14 cellular contexts compared by ENCODE assay signal in genomic region chr7:42991913-42992576, GRCh38. TPM values are rescaled to one million over a fixed set of nuclear protein-coding genes. Genes with fewer than 3 reads are reported as not detected.
DNase-seq lines count a peak whose midpoint lies in the region; ATAC-seq lines count a peak whose summit lies in the region.
"Had no signal": no experiment of that assay in that cellular context is flagged by ENCODE, and none has a peak within 500 bp of the region (broad histone marks: within the 10 kb centered on the region; RNA-seq: fewer than 3 reads in every experiment).

No MANE protein-coding gene starts in this region.

- H3K9me2 ChIP-seq in GM23248 (ENCODE audit: insufficient read depth) = no peaks in the 10 kb centered on the region

- DNase-seq in H7 (peak; percentile 35), SK-N-DZ (ENCODE audit: low spot score) (peak; percentile 31), iPS-NIHi11 (ENCODE audit: low spot score) (peak; percentile 22), NCI-H1417 (lab: John Stamatoyannopoulos, UW) (no peak), midbrain (lab: John Stamatoyannopoulos, UW) (no peak), GM23248 (no peak)
- DNase-seq: CD8-positive, alpha-beta T cell; HFFc6; NCI-H1092 treated with DMSO at 0.1 percent for 48 hours; NCI-H1694; PC-9 had no signal

- H4K20me1 ChIP-seq in GM23248 (ENCODE audit: insufficient read depth) = no peaks in the 10 kb centered on the region

- H3K27ac Mint-ChIP-seq in stimulated activated memory B cell treated with anti-CD40 and anti-IgM and Interleukin-4, amounts not matched to agents 10 μg/mL and 1 μg/mL and 100 μg/mL, for 72 hours = no peak overlapping the region
- H3K27ac Mint-ChIP-seq: B cell; CD8-positive, alpha-beta T cell; HFFc6 had no signal

- H3K4me1 Mint-ChIP-seq in stimulated activated memory B cell treated with anti-CD40 and anti-IgM and Interleukin-4, amounts not matched to agents 10 μg/mL and 1 μg/mL and 100 μg/mL, for 72 hours = no peaks in the 10 kb centered on the region
- H3K4me1 Mint-ChIP-seq: B cell had no signal

- no peaks in the 10 kb centered on the region for H3K79me2 ChIP-seq in GM23248 (ENCODE audit: insufficient read depth)

- H3K36me3 Mint-ChIP-seq in stimulated activated memory B cell treated with anti-CD40 and anti-IgM and Interleukin-4, amounts not matched to agents 10 μg/mL and 1 μg/mL and 100 μg/mL, for 72 hours = no peaks in the 10 kb centered on the region
- H3K36me3 Mint-ChIP-seq: CD8-positive, alpha-beta T cell had no signal

- H3K4me1 ChIP-seq in GM23248 (ENCODE audit: insufficient read depth) = no peaks in the 10 kb centered on the region

- H3K36me3 ChIP-seq in H7 (replicated peaks; ENCODE audit: control insufficient read depth, insufficient read depth, low read length) (no peaks in the 10 kb centered on the region), GM23248 (ENCODE audit: low read depth) (no peaks in the 10 kb centered on the region)

- H3K9me3 ChIP-seq in GM23248 (ENCODE audit: low read depth) = no peaks in the 10 kb centered on the region

- H3F3A ChIP-seq in GM23248 (ENCODE audit: insufficient read depth) = no peaks in the 10 kb centered on the region

- H2AFZ ChIP-seq in GM23248 = no peak overlapping the region
- H2AFZ ChIP-seq: PC-9 had no signal

- in situ Hi-C loops in GM23248 (cut with MboI) = no loop called here

- no peak overlapping the region for H3K27ac ChIP-seq in GM23248
- H3K27ac ChIP-seq: KMS-11, PC-9 had no signal

- H3K9ac ChIP-seq in GM23248 = no peak overlapping the region
- H3K9ac ChIP-seq: KMS-11 had no signal

- H3K4me3 ChIP-seq in H7 (ENCODE audit: insufficient read depth, low read depth, low read length) (no peak overlapping the region), GM23248 (no peak overlapping the region)
- H3K4me3 ChIP-seq: PC-9 had no signal

- H3K27me3 ChIP-seq in H7 (ENCODE audit: control insufficient read depth, insufficient read depth, low read length) = no peaks in the 10 kb centered on the region
- H3K27me3 ChIP-seq in GM23248 (replicated peaks; ENCODE audit: insufficient read depth) = no peaks in the 10 kb centered on the region

- H3K9me3 Mint-ChIP-seq in stimulated activated memory B cell treated with anti-CD40 and anti-IgM and Interleukin-4, amounts not matched to agents 10 μg/mL and 1 μg/mL and 100 μg/mL, for 72 hours = no peaks in the 10 kb centered on the region
- H3K9me3 Mint-ChIP-seq: CD8-positive, alpha-beta T cell; HFFc6 had no signal

- no peak overlapping the region for H3K4me3 Mint-ChIP-seq in stimulated activated memory B cell treated with anti-CD40 and anti-IgM and Interleukin-4, amounts not matched to agents 10 μg/mL and 1 μg/mL and 100 μg/mL, for 72 hours
- H3K4me3 Mint-ChIP-seq: B cell; CD8-positive, alpha-beta T cell; HFFc6 had no signal

- H3K27me3 Mint-ChIP-seq in stimulated activated memory B cell treated with anti-CD40 and anti-IgM and Interleukin-4, amounts not matched to agents 10 μg/mL and 1 μg/mL and 100 μg/mL, for 72 hours = peaks cover 29% of the 10 kb centered on the region

- no peak overlapping the region for H3K4me2 ChIP-seq in GM23248 (ENCODE audit: unreplicated experiment)
- H3K4me2 ChIP-seq: KMS-11, PC-9 had no signal

- WGBS in GM23248 (ENCODE audit: low coverage in 1 of 2, low lambda C conversion rate in 2 of 2, missing lambda C conversion rate in 2 of 2), 2 experiments = 77 to 79% methylated on average over 13 of the region's 13 CpGs

- ATAC-seq in stimulated activated memory B cell treated with anti-CD40 and anti-IgM and Interleukin-4, amounts not matched to agents 10 μg/mL and 1 μg/mL and 100 μg/mL, for 72 hours = peak; percentile 26
- ATAC-seq: CD8-positive, alpha-beta T cell had no signal

RNA-seq across cellular contexts. Expression of gene MRPL32, which starts 59.9 kb away (rescaled TPM):
- total RNA-seq in H7 (2014; rRNA removed; shearing (Covaris generic)) = 89.8 and 95.0 TPM in 2 replicates
- polyA plus RNA-seq in SK-N-DZ (2014; cell fraction: cytosol; rRNA removed) = 100 and 142 TPM in 2 replicates
- 260 and 279 TPM in 2 replicates for polyA plus RNA-seq in SK-N-DZ (2014; cell fraction: nucleus; rRNA removed)
- 43.4 and 45.3 TPM in 2 replicates for total RNA-seq in GM23248 (2014; rRNA removed; shearing (Covaris generic))
- polyA plus RNA-seq in GM23248 (2016; fragmentation: Nextera tagmentation; extraction: Ambion mirVana) = 72.5 and 76.3 TPM in 2 replicates

Comparison
In these comparisons a context has a peak if more than half of its experiments do, and no peak if none do; other contexts are left out.
1. DNase-seq: peak in H7 (single experiment), SK-N-DZ (single experiment) and iPS-NIHi11 (single experiment); none in NCI-H1417 (0 of 3), midbrain (single experiment) and GM23248 (single experiment).